8 cellular contexts compared by ENCODE assay signal in genomic region chr3:167735233-167736107, GRCh38. TPM values are rescaled to one million over a fixed set of nuclear protein-coding genes. Genes with fewer than 3 reads are reported as not detected.
DNase-seq lines count a peak whose midpoint lies in the region; ATAC-seq, FAIRE-seq and TF ChIP-seq lines count a peak whose summit lies in the region.

A gene with protein sequence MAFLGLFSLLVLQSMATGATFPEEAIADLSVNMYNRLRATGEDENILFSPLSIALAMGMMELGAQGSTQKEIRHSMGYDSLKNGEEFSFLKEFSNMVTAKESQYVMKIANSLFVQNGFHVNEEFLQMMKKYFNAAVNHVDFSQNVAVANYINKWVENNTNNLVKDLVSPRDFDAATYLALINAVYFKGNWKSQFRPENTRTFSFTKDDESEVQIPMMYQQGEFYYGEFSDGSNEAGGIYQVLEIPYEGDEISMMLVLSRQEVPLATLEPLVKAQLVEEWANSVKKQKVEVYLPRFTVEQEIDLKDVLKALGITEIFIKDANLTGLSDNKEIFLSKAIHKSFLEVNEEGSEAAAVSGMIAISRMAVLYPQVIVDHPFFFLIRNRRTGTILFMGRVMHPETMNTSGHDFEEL (plus strand): TSS chr3:167735721. CDS start chr3:167789129, 53,408 bp downstream.

- H3K9ac ChIP-seq in ES-I3 (ENCODE audit: low read depth, low read length): peak within 1 kb of the TSS; percentile 91

- peak within 1 kb of the TSS; percentile 97 for H3K27ac ChIP-seq in RWPE1
- H3K27ac ChIP-seq in gastroesophageal sphincter: peak within 1 kb of the TSS; percentile 78 to 95 (median 94)
- H3K27ac ChIP-seq in neutrophil: peak within 1 kb of the TSS; percentile 92
- peak within 1 kb of the TSS; percentile 95 for H3K27ac ChIP-seq in substantia nigra (ENCODE audit: low read depth, low read length, poor library complexity, severe bottlenecking)

- TF ChIP-seq EP300 in gastroesophageal sphincter (IDR thresholded peaks at IDR 0.05): no peak

- H3K27me3 ChIP-seq in gastroesophageal sphincter (no peaks in the 10 kb centered on the region), neutrophil (no peaks in the 10 kb centered on the region)

- POLR2A ChIA-PET in RWPE1 (lab: Yijun Ruan, JAX; ENCODE audit: low non-redundant PET): interaction anchor here (0.6 kb wide), 1 partner anchor 77 kb away, joined by 3 read pairs; no protein-coding TSS in a partner anchor

- DNase-seq in H54 (ENCODE audit: insufficient read length, low spot score): peak; percentile 43
- peak; percentile 90 for DNase-seq in LNCaP clone FGC (ENCODE audit: low read depth)
- peak; percentile 77 for DNase-seq in RWPE1 (ENCODE audit: low spot score)
- DNase-seq in activated gamma-delta T cell treated with anti-CD3 and anti-CD28 coated beads, Interleukin-2, amount 50 U/mL, for 16 hours (ENCODE audit: low read depth): peak; percentile 64
- DNase-seq in substantia nigra (lab: John Stamatoyannopoulos, UW): peak; percentile 39 to 97 (median 85)

- 0 to 1% methylated on average over 12 to 14 of the region's 37 CpGs for WGBS in gastroesophageal sphincter (ENCODE audit: low coverage in 1 of 2), 2 donors

- H3K36me3 ChIP-seq in ES-I3 (ENCODE audit: insufficient read depth, low read length) (no peaks in the 10 kb centered on the region), gastroesophageal sphincter (no peaks in the 10 kb centered on the region), neutrophil (no peaks in the 10 kb centered on the region)

- TF ChIP-seq CTCF in LNCaP clone FGC (IDR thresholded peaks at IDR 0.05; ENCODE audit: control insufficient read depth, extremely low read depth, insufficient read depth) (no peak), RWPE1 (conservative IDR thresholded peaks at IDR 0.05; ENCODE audit: low read depth) (no peak), gastroesophageal sphincter (IDR thresholded peaks at IDR 0.05) (peak in 1 of 4 experiments; percentile 6), neutrophil (IDR thresholded peaks at IDR 0.05) (no peak)

- FAIRE-seq in H54 (lab: Jason Lieb, UNC): peak; percentile 99

- H3K9me3 ChIP-seq in ES-I3 (ENCODE audit: control insufficient read depth, insufficient read depth, low read length) (no peaks in the 10 kb centered on the region), gastroesophageal sphincter (no peaks in the 10 kb centered on the region), neutrophil (no peaks in the 10 kb centered on the region)

- TF ChIP-seq POLR2A in H54 (IDR thresholded peaks at IDR 0.05; ENCODE audit: low read depth, low read length) (peak; percentile 53), gastroesophageal sphincter (IDR thresholded peaks at IDR 0.05) (peak; percentile 24 to 35)

- H3K4me1 ChIP-seq in ES-I3 (ENCODE audit: insufficient read depth, low read length) (no peaks in the 10 kb centered on the region; the same call in 1 of the 2 replicates), gastroesophageal sphincter (peaks cover 0 to 42% (median 4%) of the 10 kb centered on the region in 3 donors), neutrophil (ENCODE audit: control insufficient read depth in 1 of 2, insufficient read depth in 1 of 2, low read depth in 1 of 2, low read length in 1 of 2) (peaks cover 31 to 36% of the 10 kb centered on the region in 2 experiments)

- CTCF ChIA-PET in RWPE1 (lab: Yijun Ruan, JAX): no interaction called here

- ATAC-seq in gastroesophageal sphincter: peak; percentile 87

- H3K4me3 ChIP-seq in LNCaP clone FGC (ENCODE audit: low read depth, low read length) (peak within 1 kb of the TSS; percentile 82), gastroesophageal sphincter (peak within 1 kb of the TSS; percentile 71 to 77), neutrophil (ENCODE audit: low read depth in 1 of 2, low read length in 1 of 2) (peak within 1 kb of the TSS; percentile 95)

RNA-seq across cellular contexts. Expression of the gene that starts here (rescaled TPM):
- total RNA-seq in gastroesophageal sphincter: 10 to 100 TPM in 1 of 4 donors, 1 to 10 TPM in 3; 1.6 to 13.1 (median 4.9) TPM

Comparison
In these comparisons a context has a peak if more than half of its experiments do, and no peak if none do; other contexts are left out.
1. Peak in every context shown above with its lines: DNase-seq, ATAC-seq, H3K4me3 ChIP-seq and H3K27ac ChIP-seq.